13 cellular contexts compared by ENCODE assay signal in the genomic region with DNA sequence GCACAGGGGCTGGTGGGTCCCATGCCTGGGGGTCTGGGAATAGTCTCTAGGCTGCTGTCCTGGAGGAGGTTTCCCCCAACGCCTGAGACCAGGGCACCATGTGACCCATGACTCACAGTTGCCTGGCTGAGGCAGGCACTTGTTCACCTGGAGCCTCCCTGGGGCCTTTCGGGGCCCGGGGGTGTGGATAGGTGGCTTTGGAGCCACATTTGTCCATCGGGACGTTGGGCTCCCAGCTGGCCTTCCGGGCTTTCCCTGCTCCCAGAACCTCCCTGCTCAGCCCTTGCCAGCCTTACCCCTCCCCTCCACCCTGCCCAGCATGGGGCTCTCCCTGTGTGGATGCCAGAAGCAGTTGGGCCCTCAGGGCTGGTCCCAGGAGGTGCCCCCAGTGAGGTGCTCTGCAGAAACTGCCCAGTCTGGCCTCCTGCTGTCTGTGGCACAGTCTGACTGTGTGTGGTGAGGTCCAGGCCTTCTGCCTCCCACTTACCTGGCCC. TPM values are rescaled to one million over a fixed set of nuclear protein-coding genes. Genes with fewer than 3 reads are reported as not detected.
DNase-seq lines count a peak whose midpoint lies in the region; ATAC-seq and TF ChIP-seq lines count a peak whose summit lies in the region.
"Had no signal": no experiment of that assay in that cellular context is flagged by ENCODE, and none has a peak within 500 bp of the region (broad histone marks: within the 10 kb centered on the region; RNA-seq: fewer than 3 reads in every experiment).

No MANE protein-coding gene starts in this region.

- no peaks in the 10 kb centered on the region for H3K9me3 ChIP-seq in right cardiac atrium (ENCODE audit: control insufficient read depth, low read length)
- no peaks in the 10 kb centered on the region for H3K9me3 ChIP-seq in stomach

- no peak overlapping the region for H3K4me3 Mint-ChIP-seq in activated CD4-positive, alpha-beta T cell treated with anti-CD3 and anti-CD28 coated beads for 36 hours
- H3K4me3 Mint-ChIP-seq in activated T-cell treated with anti-CD3 and anti-CD28 coated beads, Interleukin-2, amount 50 U/mL, for 4 hours: no peak overlapping the region
- H3K4me3 Mint-ChIP-seq in HFFc6: no peak overlapping the region
- H3K4me3 Mint-ChIP-seq: activated CD4-positive, alpha-beta T cell treated with anti-CD3 and anti-CD28 coated beads, Interleukin-2, amount 10 ng/mL, durations not matched to agents 7 days and 5 days had no signal

- POLR2A ChIA-PET in activated CD4-positive, alpha-beta T cell treated with anti-CD3 and anti-CD28 coated beads for 36 hours (lab: Charles Lee): no interaction called here

- peaks cover 26 to 95% (median 83%) of the 10 kb centered on the region in 4 donors for H3K36me3 ChIP-seq in stomach

- no peak for TF ChIP-seq EP300 in stomach (IDR thresholded peaks at IDR 0.05)

- no peaks in the 10 kb centered on the region for H3K27me3 ChIP-seq in right cardiac atrium (ENCODE audit: control insufficient read depth, insufficient read depth)
- no peaks in the 10 kb centered on the region for H3K27me3 ChIP-seq in stomach
- H3K27me3 ChIP-seq in foreskin keratinocyte: no peaks in the 10 kb centered on the region

- CTCF ChIA-PET in activated CD4-positive, alpha-beta T cell treated with anti-CD3 and anti-CD28 coated beads for 36 hours (lab: Charles Lee): no interaction called here

- H3K9me3 Mint-ChIP-seq in activated CD4-positive, alpha-beta T cell treated with anti-CD3 and anti-CD28 coated beads for 36 hours (ENCODE audit: low read depth): no peaks in the 10 kb centered on the region
- H3K9me3 Mint-ChIP-seq in activated T-cell treated with anti-CD3 and anti-CD28 coated beads, Interleukin-2, amount 50 U/mL, for 4 hours: no peaks in the 10 kb centered on the region
- no peaks in the 10 kb centered on the region for H3K9me3 Mint-ChIP-seq in HFFc6
- H3K9me3 Mint-ChIP-seq: activated CD4-positive, alpha-beta T cell treated with anti-CD3 and anti-CD28 coated beads, Interleukin-2, amount 10 ng/mL, durations not matched to agents 7 days and 5 days had no signal

- intact Hi-C loops in activated CD4-positive, alpha-beta T cell treated with anti-CD3 and anti-CD28 coated beads for 36 hours (cut with DNase I, micrococcal nuclease): no loop called here
- intact Hi-C loops in right cardiac atrium (cut with DNase I): no loop called here
- intact Hi-C loops in stomach (cut with DNase I; ENCODE audit: low total_unique reads): loop anchor here (10.0 kb wide), 2 partner anchors 59 to 129 kb away; no protein-coding TSS in a partner anchor

- peak; percentile 57 for ATAC-seq in activated CD4-positive, alpha-beta T cell treated with anti-CD3 and anti-CD28 coated beads for 36 hours
- peak in 1 of 2 donors; percentile 32 for ATAC-seq in activated T-cell treated with anti-CD3 and anti-CD28 coated beads, Interleukin-2, amount 50 U/mL, for 4 hours
- no peak for ATAC-seq in right cardiac atrium
- no peak for ATAC-seq in foreskin keratinocyte

- H3K27me3 Mint-ChIP-seq in activated CD4-positive, alpha-beta T cell treated with anti-CD3 and anti-CD28 coated beads for 36 hours: no peaks in the 10 kb centered on the region
- no peaks in the 10 kb centered on the region for H3K27me3 Mint-ChIP-seq in activated T-cell treated with anti-CD3 and anti-CD28 coated beads, Interleukin-2, amount 50 U/mL, for 4 hours (ENCODE audit: low read depth)
- H3K27me3 Mint-ChIP-seq in HFFc6 (ENCODE audit: insufficient read depth): no peaks in the 10 kb centered on the region; the same call in none of the 2 replicates
- H3K27me3 Mint-ChIP-seq: activated CD4-positive, alpha-beta T cell treated with anti-CD3 and anti-CD28 coated beads, Interleukin-2, amount 10 ng/mL, durations not matched to agents 7 days and 5 days had no signal

- TF ChIP-seq POLR2A in stomach (IDR thresholded peaks at IDR 0.05): no peak

- DNase-seq in activated CD4-positive, alpha-beta T cell treated with anti-CD3 and anti-CD28 coated beads for 36 hours: peak; percentile 30
- no peak for DNase-seq in activated CD4-positive, alpha-beta T cell treated with anti-CD3 and anti-CD28 coated beads for 1 hour
- DNase-seq in activated T-cell treated with anti-CD3 and anti-CD28 coated beads, Interleukin-2, amount 50 U/mL, for 4 hours: peak; percentile 5
- DNase-seq in right cardiac atrium (peak; percentile 14 to 51 (median 44)), stomach (peak; percentile 19), SW 1271 (lab: John Stamatoyannopoulos, UW) (no peak), foreskin keratinocyte (no peak), HFFc6 (no peak)
- DNase-seq: activated CD4-positive, alpha-beta T cell treated with anti-CD3 and anti-CD28 coated beads, Interleukin-2, amount 10 ng/mL, durations not matched to agents 7 days and 5 days; DMS 273 treated with DMSO at 0.1 percent for 48 hours; KBM-7; NCI-H226 had no signal

- no peak overlapping the region for H3K27ac ChIP-seq in right cardiac atrium (ENCODE audit: low read length)
- peak overlapping the region in 3 of 5 donors; percentile 26 to 62 (median 57) for H3K27ac ChIP-seq in stomach
- H3K27ac ChIP-seq in foreskin keratinocyte: no peak overlapping the region
- H3K27ac ChIP-seq: epithelial cell of prostate had no signal

- H3K36me3 Mint-ChIP-seq in activated CD4-positive, alpha-beta T cell treated with anti-CD3 and anti-CD28 coated beads for 36 hours (ENCODE audit: low read depth): no peaks in the 10 kb centered on the region
- no peaks in the 10 kb centered on the region for H3K36me3 Mint-ChIP-seq in activated T-cell treated with anti-CD3 and anti-CD28 coated beads, Interleukin-2, amount 50 U/mL, for 4 hours (ENCODE audit: insufficient read depth)
- peaks cover 6% of the 10 kb centered on the region for H3K36me3 Mint-ChIP-seq in HFFc6 (ENCODE audit: low read depth)

- H3K4me1 ChIP-seq in right cardiac atrium (ENCODE audit: control insufficient read depth, insufficient read depth, low read length) (no peaks in the 10 kb centered on the region), stomach (peaks cover 0 to 18% (median 6%) of the 10 kb centered on the region in 4 donors), foreskin keratinocyte (no peaks in the 10 kb centered on the region)

- no peak for TF ChIP-seq CTCF in stomach (IDR thresholded peaks at IDR 0.05)
- no peak for TF ChIP-seq CTCF in foreskin keratinocyte (conservative IDR thresholded peaks at IDR 0.05)
- no peak for TF ChIP-seq CTCF in HFFc6 (IDR thresholded peaks at IDR 0.05)

- no peak overlapping the region for H3K4me3 ChIP-seq in right cardiac atrium (ENCODE audit: low read length)
- no peak overlapping the region for H3K4me3 ChIP-seq in stomach

- no peaks in the 10 kb centered on the region for H3K4me1 Mint-ChIP-seq in activated CD4-positive, alpha-beta T cell treated with anti-CD3 and anti-CD28 coated beads for 36 hours
- no peaks in the 10 kb centered on the region for H3K4me1 Mint-ChIP-seq in activated T-cell treated with anti-CD3 and anti-CD28 coated beads, Interleukin-2, amount 50 U/mL, for 4 hours (ENCODE audit: low read depth)
- H3K4me1 Mint-ChIP-seq in HFFc6 (ENCODE audit: low read depth): no peaks in the 10 kb centered on the region; the same call in 1 of the 2 replicates
- H3K4me1 Mint-ChIP-seq: activated CD4-positive, alpha-beta T cell treated with anti-CD3 and anti-CD28 coated beads, Interleukin-2, amount 10 ng/mL, durations not matched to agents 7 days and 5 days had no signal

- WGBS in right cardiac atrium: 74% methylated on average over 6 of the region's 6 CpGs
- WGBS in stomach, 5 donors: 45 to 62% (median 47%) methylated on average over 5 to 6 of the region's 6 CpGs

- H3K27ac Mint-ChIP-seq in activated CD4-positive, alpha-beta T cell treated with anti-CD3 and anti-CD28 coated beads for 36 hours: no peak overlapping the region
- H3K27ac Mint-ChIP-seq in HFFc6: no peak overlapping the region
- H3K27ac Mint-ChIP-seq: activated CD4-positive, alpha-beta T cell treated with anti-CD3 and anti-CD28 coated beads, Interleukin-2, amount 10 ng/mL, durations not matched to agents 7 days and 5 days had no signal

RNA-seq across cellular contexts. Expression of a gene that starts 14.2 kb away (rescaled TPM):
- total RNA-seq in activated CD4-positive, alpha-beta T cell treated with anti-CD3 and anti-CD28 coated beads for 36 hours: under 1 TPM; 0.57 to 0.69 TPM
- total RNA-seq in activated T-cell treated with anti-CD3 and anti-CD28 coated beads, Interleukin-2, amount 50 U/mL, for 4 hours: 1 to 10 TPM; 2.8 to 3.6 (median 3.0) TPM
- total RNA-seq in right cardiac atrium: 100 to 1,000 TPM; 112 to 192 (median 171) TPM
- 165 TPM for polyA plus RNA-seq in right cardiac atrium
- 100 to 1,000 TPM; 147 to 756 (median 342) TPM for total RNA-seq in stomach
- 100 to 1,000 TPM in 1 of 3 donors, 10 to 100 TPM in 2; 63.2 to 174 (median 73.6) TPM for polyA plus RNA-seq in stomach
- 2.2 and 3.2 TPM in 2 replicates for total RNA-seq in foreskin keratinocyte
- polyA plus RNA-seq in foreskin keratinocyte: 2.0 and 3.3 TPM in 2 replicates
- 100 to 1,000 TPM; 350 to 415 (median 382) TPM for total RNA-seq in HFFc6 (2021; fragmentation: NEBNext Ultra II Directional; extraction: Animal tissue kit (Norgen Biotek cat#: 25700))

Comparison
In these comparisons a context has a peak if more than half of its experiments do, and no peak if none do; other contexts are left out.
1. DNase-seq: peak in activated CD4-positive, alpha-beta T cell treated with anti-CD3 and anti-CD28 coated beads for 36 hours (single experiment), activated T-cell treated with anti-CD3 and anti-CD28 coated beads, Interleukin-2, amount 50 U/mL, for 4 hours (single experiment), right cardiac atrium (3 of 3) and stomach (single experiment); none in activated CD4-positive, alpha-beta T cell treated with anti-CD3 and anti-CD28 coated beads for 1 hour (single experiment), SW 1271 (0 of 2), foreskin keratinocyte (0 of 2) and HFFc6 (single experiment).
2. H3K27ac ChIP-seq: peak in stomach (3 of 5); none in right cardiac atrium (single experiment) and foreskin keratinocyte (single experiment).
3. RNA of a gene that starts 14.2 kb away (total RNA-seq): 350 to 415 TPM in HFFc6, 147 to 756 TPM in stomach and 112 to 192 TPM in right cardiac atrium; 2.8 to 3.6 TPM in activated T-cell treated with anti-CD3 and anti-CD28 coated beads, Interleukin-2, amount 50 U/mL, for 4 hours, 2.2 to 3.2 TPM in foreskin keratinocyte and 0.57 to 0.69 TPM in activated CD4-positive, alpha-beta T cell treated with anti-CD3 and anti-CD28 coated beads for 36 hours; every median in the first group is over 10 times any median in the second.